Comparison of ENCODE assay signal across 8 cellular contexts in genomic region chr2:65129613-65130439, GRCh38. TPM values are rescaled to one million over a fixed set of nuclear protein-coding genes. Genes with fewer than 3 reads are reported as not detected.
DNase-seq lines count a peak whose midpoint lies in the region; ATAC-seq and TF ChIP-seq lines count a peak whose summit lies in the region.

RAB1A (minus strand) TSS chr2:65130106; CDS start chr2:65129915, 191 bp downstream.

- intact Hi-C loops in breast epithelium (cut with DNase I; ENCODE audit: low total_unique reads), result no loop called here

- H3K4me3 ChIP-seq in breast epithelium (peak within 1 kb of the TSS; percentile 86 to 92 (median 91)), iPS-18c (ENCODE audit: insufficient read depth, low read depth, low read length) (peak within 1 kb of the TSS; percentile 90), skin epidermis (peak within 1 kb of the TSS; percentile 90 to 97 (median 93))

- no peaks in the 10 kb centered on the region for H3K27me3 ChIP-seq in breast epithelium

- ATAC-seq in GM18873 (IDR thresholded peaks at IDR 0.05; ENCODE audit: low FRiP score, unreplicated experiment) (peak; percentile 93), HG03139 (IDR thresholded peaks at IDR 0.05; ENCODE audit: unreplicated experiment) (peak; percentile 95)

- no peaks in the 10 kb centered on the region for H3K9me3 ChIP-seq in breast epithelium
- H3K9me3 ChIP-seq in iPS-18c (ENCODE audit: control insufficient read depth, insufficient read depth, low read length), result no peaks in the 10 kb centered on the region

- peak; percentile 55 for TF ChIP-seq CTCF in VCaP (conservative IDR thresholded peaks at IDR 0.05)
- TF ChIP-seq CTCF in breast epithelium (IDR thresholded peaks at IDR 0.05), result peak in 2 of 3 donors; percentile 10 to 11

- H3K4me1 ChIP-seq in breast epithelium, result no peaks in the 10 kb centered on the region

- DNase-seq in AG08395 (ENCODE audit: low spot score) (peak; percentile 98), NCI-H2196 treated with DMSO at 0.1 percent for 48 hours (lab: John Stamatoyannopoulos, UW; ENCODE audit: unreplicated experiment) (peak; percentile 92), breast epithelium (ENCODE audit: low spot score in 2 of 2) (peak; percentile 99)

- no peaks in the 10 kb centered on the region for H3K36me3 ChIP-seq in breast epithelium

- H3K27ac ChIP-seq in VCaP (peak within 1 kb of the TSS; percentile 91), breast epithelium (peak within 1 kb of the TSS; percentile 99), skin epidermis (peak within 1 kb of the TSS; percentile 90 to 99 (median 97))

- peak; percentile 91 for TF ChIP-seq POLR2A in breast epithelium (IDR thresholded peaks at IDR 0.05)

RNA-seq across cellular contexts. Expression of gene RAB1A, which starts in this region (rescaled TPM):
- 100 to 1,000 TPM in 1 of 3 donors, 10 to 100 TPM in 2; 86.1 to 107 (median 89.5) TPM for total RNA-seq in breast epithelium

Comparison
In these comparisons a context has a peak if more than half of its experiments do, and no peak if none do; other contexts are left out.
1. Peak in every context shown above with its lines: DNase-seq, ATAC-seq, H3K4me3 ChIP-seq and H3K27ac ChIP-seq.